18 cellular contexts compared by ENCODE assay signal in the genomic region with DNA sequence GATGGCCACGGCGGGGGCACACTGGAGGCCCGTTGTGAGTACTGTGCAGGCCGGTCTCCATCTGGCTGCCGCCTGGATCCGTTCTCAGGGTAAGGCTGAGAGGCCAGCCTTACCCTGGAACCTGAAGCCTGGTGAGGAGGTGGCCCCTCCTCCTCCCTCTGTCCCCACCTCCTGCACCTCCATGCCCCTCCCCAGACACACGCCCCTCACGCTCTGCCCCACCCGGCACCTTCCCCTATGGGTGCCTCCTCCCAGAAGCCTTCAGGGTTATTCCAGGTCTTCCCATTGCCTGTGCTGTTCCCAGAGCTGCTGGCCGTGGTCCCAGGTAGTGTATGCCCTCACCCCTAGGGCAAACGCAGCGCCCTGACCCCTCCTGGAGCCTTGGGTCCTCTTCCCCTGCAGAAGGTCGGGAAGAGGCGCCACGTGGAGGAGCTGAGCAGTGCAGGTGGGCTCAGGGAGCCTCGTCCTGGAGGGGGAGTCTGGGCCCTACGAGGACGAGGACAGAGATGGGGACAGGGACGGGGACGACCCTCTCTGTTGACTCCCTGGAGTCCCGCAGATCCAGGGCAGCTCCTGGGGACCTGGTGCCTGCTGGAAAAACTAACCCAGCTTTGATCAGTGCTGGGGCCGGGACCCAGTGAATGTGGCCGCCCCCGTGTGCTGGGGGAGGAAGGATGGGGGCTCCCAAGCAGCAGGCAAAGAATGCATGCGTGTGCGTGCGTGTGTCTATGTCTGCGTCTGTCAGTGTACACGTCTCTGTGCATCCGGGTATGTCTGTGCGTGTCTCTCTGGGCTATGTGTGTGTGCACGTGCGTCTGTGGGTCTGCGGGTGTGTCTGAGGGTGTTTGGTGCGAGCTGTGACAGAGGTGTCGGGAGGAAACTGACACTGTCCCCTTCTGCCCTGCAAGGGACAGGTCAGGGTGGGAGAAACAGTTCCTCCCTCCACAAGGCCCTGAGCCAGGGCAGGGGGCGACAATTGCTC. TPM values are rescaled to one million over a fixed set of nuclear protein-coding genes. Genes with fewer than 3 reads are reported as not detected.
A peak's percentile ranks its signal among the peaks of the same experiment; 100 is the strongest.
DNase-seq lines count a peak whose midpoint lies in the region; ATAC-seq and TF ChIP-seq lines count a peak whose summit lies in the region.
"Had no signal": no experiment of that assay in that cellular context is flagged by ENCODE, and none has a peak within 500 bp of the region (broad histone marks: within the 10 kb centered on the region; RNA-seq: fewer than 3 reads in every experiment).

No MANE protein-coding gene starts in this region.

- H3K36me3 ChIP-seq in GM23338 (ENCODE audit: insufficient read depth) (no peaks in the 10 kb centered on the region), left lung (no peaks in the 10 kb centered on the region)
- H3K36me3 ChIP-seq: gastroesophageal sphincter, sigmoid colon, SJCRH30, suprapubic skin had no signal

- H2AFZ ChIP-seq in GM23338 = peak overlapping the region; percentile 81

- no peaks in the 10 kb centered on the region for H3K27me3 Mint-ChIP-seq in GM23338 (ENCODE audit: insufficient read depth, low read depth, poor library complexity)

- intact Hi-C loops in left lung (cut with DNase I) = no loop called here

- no peaks in the 10 kb centered on the region for H3K79me2 ChIP-seq in GM23338 (replicated peaks; ENCODE audit: insufficient read depth)

- no peaks in the 10 kb centered on the region for H3K9me2 ChIP-seq in GM23338 (ENCODE audit: insufficient read depth)

- in situ Hi-C loops in SK-MEL-5 (cut with HindIII; ENCODE audit: low pct_unique_long_range_greater_than_20kb, low sequenced_read_pairs) = no loop called here

- ATAC-seq in GM23338 (peak; percentile 92), left lung (peak; percentile 40), HG02763 (IDR thresholded peaks at IDR 0.05; ENCODE audit: unreplicated experiment) (no peak), GM21526 (IDR thresholded peaks at IDR 0.05; ENCODE audit: low FRiP score, unreplicated experiment) (no peak), GM21515 (IDR thresholded peaks at IDR 0.05; ENCODE audit: unreplicated experiment) (no peak)
- ATAC-seq: gastroesophageal sphincter; naive thymus-derived CD4-positive, alpha-beta T cell had no signal

- H3F3A ChIP-seq in GM23338 (replicated peaks; ENCODE audit: low read depth) = no peaks in the 10 kb centered on the region

- H4K20me1 ChIP-seq in GM23338 (replicated peaks; ENCODE audit: insufficient read depth) = no peaks in the 10 kb centered on the region

- H3K36me3 Mint-ChIP-seq in GM23338 (ENCODE audit: low read depth) = no peaks in the 10 kb centered on the region; the same call in 2 of the 3 replicates
- H3K36me3 Mint-ChIP-seq: naive thymus-derived CD4-positive, alpha-beta T cell had no signal

- no peaks in the 10 kb centered on the region for H3K9me3 ChIP-seq in left lung
- H3K9me3 ChIP-seq: gastroesophageal sphincter, sigmoid colon, SJCRH30, suprapubic skin had no signal

- H3K4me3 ChIP-seq in GM23338 (no peak overlapping the region), left lung (no peak overlapping the region)
- H3K4me3 ChIP-seq: gastroesophageal sphincter, sigmoid colon, SJCRH30, suprapubic skin had no signal

- H3K27me3 ChIP-seq in GM23338 (ENCODE audit: insufficient read depth) (no peaks in the 10 kb centered on the region), left lung (peaks cover 0 to 72% of the 10 kb centered on the region in 2 donors)

- H3K9me3 Mint-ChIP-seq in GM23338 = no peaks in the 10 kb centered on the region
- H3K9me3 Mint-ChIP-seq: activated B cell treated with CpG ODN at 0.5 μM for 24 hours; activated T-helper 1 cell treated with anti-CD3 and anti-CD28 coated beads, Interleukin-12 subunit alpha, Interleukin-12 subunit beta, Interleukin-2, Interleukin-4 antibody, amounts not matched to agents 30 ng/mL and 10 ng/mL and 1 ng/mL, durations not matched to agents 14 hours and 24 hours and 36 hours; CD4-positive, alpha-beta T cell; naive thymus-derived CD4-positive, alpha-beta T cell had no signal

- H3K4me3 Mint-ChIP-seq in GM23338 = no peak overlapping the region
- H3K4me3 Mint-ChIP-seq: activated B cell treated with CpG ODN at 0.5 μM for 24 hours; activated T-helper 1 cell treated with anti-CD3 and anti-CD28 coated beads, Interleukin-12 subunit alpha, Interleukin-12 subunit beta, Interleukin-2, Interleukin-4 antibody, amounts not matched to agents 30 ng/mL and 10 ng/mL and 1 ng/mL, durations not matched to agents 14 hours and 24 hours and 36 hours; CD4-positive, alpha-beta T cell; naive thymus-derived CD4-positive, alpha-beta T cell had no signal

- DNase-seq in GM23338 (ENCODE audit: low spot score) = peak; percentile 60
- peak; percentile 23 for DNase-seq in SK-MEL-5 (ENCODE audit: low read depth, low spot score)
- peak in 1 of 2 donors; percentile 57 for DNase-seq in left lung
- DNase-seq in stimulated activated CD4-positive, alpha-beta T cell treated with anti-CD3 and anti-CD28 coated beads, Interleukin-1b, Interleukin-23, amount 100 ng/mL, for 48 hours = no peak
- DNase-seq: activated B cell treated with CpG ODN at 0.5 μM for 24 hours; CD4-positive, alpha-beta T cell; naive thymus-derived CD4-positive, alpha-beta T cell; NCI-H446; sigmoid colon had no signal

- TF ChIP-seq CTCF in C4-2B (conservative IDR thresholded peaks at IDR 0.05) (no peak; the same call in 1 of the 2 replicates), GM23338 (conservative IDR thresholded peaks at IDR 0.05; ENCODE audit: low read depth in 2 of 2) (0 out of 4 replicates have a peak, but pooled peaks of 1 of the 2 experiments have one; percentile 8), left lung (IDR thresholded peaks at IDR 0.05) (no peak)

- peaks cover 11% of the 10 kb centered on the region for H3K4me1 Mint-ChIP-seq in GM23338
- H3K4me1 Mint-ChIP-seq: activated B cell treated with CpG ODN at 0.5 μM for 24 hours; naive thymus-derived CD4-positive, alpha-beta T cell had no signal

- no peaks in the 10 kb centered on the region for H3K4me1 ChIP-seq in GM23338 (ENCODE audit: insufficient read depth)
- no peaks in the 10 kb centered on the region for H3K4me1 ChIP-seq in left lung
- H3K4me1 ChIP-seq: gastroesophageal sphincter, sigmoid colon, SJCRH30 had no signal

- peak overlapping the region; percentile 97 for H3K27ac ChIP-seq in C4-2B
- no peak overlapping the region for H3K27ac ChIP-seq in GM23338 (ENCODE audit: low read depth)
- no peak overlapping the region for H3K27ac ChIP-seq in left lung
- H3K27ac ChIP-seq: gastroesophageal sphincter, sigmoid colon, SJCRH30, suprapubic skin had no signal

- H3K4me2 ChIP-seq in GM23338 = no peak overlapping the region

- no peak overlapping the region for H3K27ac Mint-ChIP-seq in GM23338
- H3K27ac Mint-ChIP-seq: activated B cell treated with CpG ODN at 0.5 μM for 24 hours; activated T-helper 1 cell treated with anti-CD3 and anti-CD28 coated beads, Interleukin-12 subunit alpha, Interleukin-12 subunit beta, Interleukin-2, Interleukin-4 antibody, amounts not matched to agents 30 ng/mL and 10 ng/mL and 1 ng/mL, durations not matched to agents 14 hours and 24 hours and 36 hours; CD4-positive, alpha-beta T cell; naive thymus-derived CD4-positive, alpha-beta T cell had no signal

TF ChIP-seq in GM23338, 12 proteins besides CTCF, POLR2A, EP300 and RAD21:
- TF ChIP-seq POLR2AphosphoS5 (IDR thresholded peaks at IDR 0.05; ENCODE audit: low read depth) = peak; percentile 42; the same call in 1 of the 2 replicates
- no peak for TF ChIP-seq CREB1 (CRISPR knock-in tag; IDR thresholded peaks at IDR 0.05; ENCODE audit: low read depth)

RNA-seq across cellular contexts. Expression of a gene that starts 8.2 kb away (rescaled TPM):
- 2.9 and 5.2 TPM in 2 replicates for total RNA-seq in GM23338 (2014; rRNA removed; shearing (Covaris generic))
- polyA plus RNA-seq in GM23338 (2016; fragmentation: Nextera tagmentation; extraction: Ambion mirVana) = 1.5 and 2.0 TPM in 2 replicates
- not detected in 2 replicates for total RNA-seq in SK-MEL-5 (2014; rRNA removed; shearing (Covaris generic))
- polyA plus RNA-seq in SK-MEL-5 (2015; cell fraction: cytosol; rRNA removed) = not detected in 2 replicates
- polyA plus RNA-seq in SK-MEL-5 (2015; cell fraction: nucleus; rRNA removed) = not detected in 2 replicates
- not detected for total RNA-seq in left lung
- total RNA-seq: activated B cell treated with CpG ODN at 0.5 μM for 24 hours; activated T-helper 1 cell treated with anti-CD3 and anti-CD28 coated beads, Interleukin-12 subunit alpha, Interleukin-12 subunit beta, Interleukin-2, Interleukin-4 antibody, amounts not matched to agents 30 ng/mL and 10 ng/mL and 1 ng/mL, durations not matched to agents 14 hours and 24 hours and 36 hours; CD4-positive, alpha-beta T cell; gastroesophageal sphincter; kidney epithelial cell; naive thymus-derived CD4-positive, alpha-beta T cell; sigmoid colon; SJCRH30; suprapubic skin had no signal
- polyA plus RNA-seq: naive thymus-derived CD4-positive, alpha-beta T cell; sigmoid colon had no signal

RNA-seq across cellular contexts. Expression of a gene that starts 10.1 kb away (rescaled TPM):
- 24.2 and 31.2 TPM in 2 replicates for total RNA-seq in GM23338 (2014; rRNA removed; shearing (Covaris generic))
- polyA plus RNA-seq in GM23338 (2016; fragmentation: Nextera tagmentation; extraction: Ambion mirVana) = 16.6 and 19.4 TPM in 2 replicates
- total RNA-seq in SK-MEL-5 (2014; rRNA removed; shearing (Covaris generic)) = 23.5 and 24.0 TPM in 2 replicates
- polyA plus RNA-seq in SK-MEL-5 (2015; cell fraction: cytosol; rRNA removed) = 21.0 and 22.7 TPM in 2 replicates
- 51.1 and 59.0 TPM in 2 replicates for polyA plus RNA-seq in SK-MEL-5 (2015; cell fraction: nucleus; rRNA removed)
- 10 to 100 TPM; 40.1 to 47.3 TPM for total RNA-seq in left lung

RNA-seq across cellular contexts. Expression of a gene that starts 45.4 kb away (rescaled TPM):
- total RNA-seq in GM23338 (2014; rRNA removed; shearing (Covaris generic)) = 11.3 and 13.6 TPM in 2 replicates
- 11.7 and 15.4 TPM in 2 replicates for polyA plus RNA-seq in GM23338 (2016; fragmentation: Nextera tagmentation; extraction: Ambion mirVana)
- 27.1 and 29.6 TPM in 2 replicates for total RNA-seq in SK-MEL-5 (2014; rRNA removed; shearing (Covaris generic))
- polyA plus RNA-seq in SK-MEL-5 (2015; cell fraction: cytosol; rRNA removed) = 54.7 and 58.9 TPM in 2 replicates
- 104 and 110 TPM in 2 replicates for polyA plus RNA-seq in SK-MEL-5 (2015; cell fraction: nucleus; rRNA removed)
- total RNA-seq in left lung = 10 to 100 TPM; 25.5 to 29.6 TPM

Comparison
In these comparisons a context has a peak if more than half of its experiments do, and no peak if none do; other contexts are left out.
1. ATAC-seq: peak in GM23338 (single experiment) and left lung (single experiment); none in HG02763 (single experiment), GM21526 (single experiment) and GM21515 (single experiment).